Comparison of ENCODE assay signal across 2 cellular contexts in genomic region chr15:67821784-67822451, GRCh38.
A peak's percentile ranks its signal among the peaks of the same experiment; 100 is the strongest.
TF ChIP-seq lines count a peak whose summit lies in the region.

No MANE protein-coding gene starts in this region.

TF ChIP-seq in HEK293, 187 proteins besides CTCF, POLR2A, EP300 and RAD21:
- no peak for TF ChIP-seq ZNF214 (tag by site-specific recombination; IDR thresholded peaks at IDR 0.05; ENCODE audit: borderline replicate concordance)
- TF ChIP-seq SALL2 (tag by site-specific recombination; IDR thresholded peaks at IDR 0.05; ENCODE audit: borderline replicate concordance): no peak
- TF ChIP-seq ZNF202 (tag by site-specific recombination; IDR thresholded peaks at IDR 0.05; ENCODE audit: borderline replicate concordance): peak; percentile 52
- no peak for TF ChIP-seq ZNF362 (tag by site-specific recombination; IDR thresholded peaks at IDR 0.05)

TF ChIP-seq in H1, 55 proteins besides CTCF, POLR2A, EP300 and RAD21:
- TF ChIP-seq SRF (IDR thresholded peaks at IDR 0.05; ENCODE audit: low read depth, low read length): no peak
- TF ChIP-seq JUND (IDR thresholded peaks at IDR 0.05; ENCODE audit: low read length): no peak
- no peak for TF ChIP-seq ZNF274 (IDR thresholded peaks at IDR 0.05; ENCODE audit: borderline replicate concordance, extremely low read depth, low read length)
- TF ChIP-seq SP2 (IDR thresholded peaks at IDR 0.05; ENCODE audit: low read length): no peak
- TF ChIP-seq POLR2AphosphoS5 (IDR thresholded peaks at IDR 0.05; ENCODE audit: low read depth, low read length): no peak
- TF ChIP-seq CTBP2 (IDR thresholded peaks at IDR 0.05; ENCODE audit: borderline replicate concordance, insufficient read depth, insufficient read length, low read length): peak; percentile 23
- no peak for TF ChIP-seq HDAC6 (IDR thresholded peaks at IDR 0.05; ENCODE audit: low read depth, low read length)
- TF ChIP-seq CBX8 (IDR thresholded peaks at IDR 0.05; ENCODE audit: borderline replicate concordance, low read depth, low read length): 0 out of 2 replicates have a peak, but pooled peaks have one; percentile 24
- no peak for TF ChIP-seq BCL11A (IDR thresholded peaks at IDR 0.05; ENCODE audit: low read depth in 2 of 2, low read length in 2 of 2)
- TF ChIP-seq FOSL1 (IDR thresholded peaks at IDR 0.05; ENCODE audit: insufficient read depth, low read depth, low read length): no peak
- no peak for TF ChIP-seq E2F6 (IDR thresholded peaks at IDR 0.05)
- peak; percentile 66 for TF ChIP-seq SUZ12 (IDR thresholded peaks at IDR 0.05; ENCODE audit: low read length)
- TF ChIP-seq MAFK (IDR thresholded peaks at IDR 0.05; ENCODE audit: low read depth, low read length): no peak
- no peak for TF ChIP-seq PHF8 (conservative IDR thresholded peaks at IDR 0.05; ENCODE audit: low read depth, low read length)
- no peak for TF ChIP-seq USF2 (IDR thresholded peaks at IDR 0.05; ENCODE audit: low read length)
- no peak for TF ChIP-seq CREB1 (IDR thresholded peaks at IDR 0.05)
- no peak for TF ChIP-seq KDM1A (IDR thresholded peaks at IDR 0.05; ENCODE audit: borderline replicate concordance, low read length)
- TF ChIP-seq ATF2 (IDR thresholded peaks at IDR 0.05; ENCODE audit: low read length): no peak
- peak; percentile 59 for TF ChIP-seq EZH2 (IDR thresholded peaks at IDR 0.05; ENCODE audit: low read depth, low read length, severe bottlenecking)
- TF ChIP-seq BACH1 (IDR thresholded peaks at IDR 0.05; ENCODE audit: low read length): no peak
- no peak for TF ChIP-seq HDAC2 (IDR thresholded peaks at IDR 0.05; ENCODE audit: borderline replicate concordance in 1 of 2, low read depth in 2 of 2, low read length in 2 of 2)
- no peak for TF ChIP-seq SP4 (IDR thresholded peaks at IDR 0.05; ENCODE audit: low read length)
- TF ChIP-seq CHD7 (IDR thresholded peaks at IDR 0.05; ENCODE audit: insufficient replicate concordance, low read length): no peak
- TF ChIP-seq ATF3 (IDR thresholded peaks at IDR 0.05; ENCODE audit: insufficient read depth, low read depth, low read length): no peak
- TF ChIP-seq NRF1 (IDR thresholded peaks at IDR 0.05; ENCODE audit: low read depth, low read length): no peak
- TF ChIP-seq KDM4A (IDR thresholded peaks at IDR 0.05; ENCODE audit: low read depth, low read length, severe bottlenecking): peak; percentile 24
- TF ChIP-seq SIX5 (IDR thresholded peaks at IDR 0.05; ENCODE audit: low read depth, low read length): no peak
- no peak for TF ChIP-seq RFX5 (IDR thresholded peaks at IDR 0.05; ENCODE audit: borderline replicate concordance, low read depth, low read length)
- TF ChIP-seq TEAD4 (IDR thresholded peaks at IDR 0.05; ENCODE audit: low read depth, low read length): no peak
- TF ChIP-seq JUN (IDR thresholded peaks at IDR 0.05; ENCODE audit: low read depth, low read length): no peak
- no peak for TF ChIP-seq CBX5 (IDR thresholded peaks at IDR 0.05; ENCODE audit: low read depth, low read length)
- no peak for TF ChIP-seq GTF2F1 (IDR thresholded peaks at IDR 0.05; ENCODE audit: borderline replicate concordance, low read depth, low read length)
- peak; percentile 82 for TF ChIP-seq RNF2 (IDR thresholded peaks at IDR 0.05; ENCODE audit: borderline replicate concordance, low read depth, low read length, missing control alignments, poor library complexity, severe bottlenecking)
- TF ChIP-seq RBBP5 (IDR thresholded peaks at IDR 0.05; ENCODE audit: borderline replicate concordance, low read depth, low read length): no peak
- TF ChIP-seq SP1 (IDR thresholded peaks at IDR 0.05; ENCODE audit: low read depth, low read length): no peak
- no peak for TF ChIP-seq NANOG (IDR thresholded peaks at IDR 0.05; ENCODE audit: insufficient read depth, low read depth, low read length, poor library complexity, severe bottlenecking)
